In genomic region chr3:32105291-32106131, GRCh38 we compare ENCODE assay signal across 8 cellular contexts. TPM values are rescaled to one million over a fixed set of nuclear protein-coding genes. Genes with fewer than 3 reads are reported as not detected.
A peak's percentile ranks its signal among the peaks of the same experiment; 100 is the strongest.
DNase-seq lines count a peak whose midpoint lies in the region; ATAC-seq and TF ChIP-seq lines count a peak whose summit lies in the region.

No MANE protein-coding gene starts in this region.

- POLR2A ChIA-PET in activated B cell treated with CpG ODN at 0.5 μM for 24 hours (lab: Charles Lee), result interaction anchor here (0.8 to 1.2 kb wide), 2 partner anchors 123 to 573 kb away, joined by 4 to 6 read pairs; partner anchors contain the start of genes STT3B and ZNF860

- TF ChIP-seq EP300 in gastroesophageal sphincter (IDR thresholded peaks at IDR 0.05), result no peak

- peak overlapping the region in 1 of 2 donors; percentile 96 for H3K4me3 ChIP-seq in gastroesophageal sphincter

- intact Hi-C loops in activated B cell treated with CpG ODN at 0.5 μM for 24 hours (cut with micrococcal nuclease), result loop anchor here (1.0 to 10.0 kb wide), 6 partner anchors 9 to 1339 kb away; partner anchors contain the start of genes OSBPL10, STT3B, UBP1 and ZNF860

- peaks cover 18% of the 10 kb centered on the region for H3K9me3 Mint-ChIP-seq in T-helper 1 cell treated with Interleukin-12 subunit alpha and Interleukin-12 subunit beta and Interleukin-4 antibody, amounts not matched to agents 30 μg/mL and 1 μg/mL, for 36 hours
- peaks cover 11% of the 10 kb centered on the region for H3K9me3 Mint-ChIP-seq in activated B cell treated with CpG ODN at 0.5 μM for 24 hours
- H3K9me3 Mint-ChIP-seq in stimulated activated effector memory CD8-positive, alpha-beta T cell treated with anti-CD3 and anti-CD28 coated beads, Interleukin-12 subunit alpha, Interleukin-12 subunit beta, amount 100 ng/mL, for 72 hours, result peaks cover 5% of the 10 kb centered on the region

- TF ChIP-seq CTCF in activated B cell treated with CpG ODN at 0.5 μM for 24 hours (IDR thresholded peaks at IDR 0.05) (no peak), gastroesophageal sphincter (IDR thresholded peaks at IDR 0.05) (no peak)

- no peaks in the 10 kb centered on the region for H3K36me3 ChIP-seq in gastroesophageal sphincter

- peaks cover 23% of the 10 kb centered on the region for H3K4me1 Mint-ChIP-seq in T-helper 1 cell treated with Interleukin-12 subunit alpha and Interleukin-12 subunit beta and Interleukin-4 antibody, amounts not matched to agents 30 μg/mL and 1 μg/mL, for 36 hours (ENCODE audit: low read depth)
- peaks cover 18% of the 10 kb centered on the region for H3K4me1 Mint-ChIP-seq in activated B cell treated with CpG ODN at 0.5 μM for 24 hours
- H3K4me1 Mint-ChIP-seq in stimulated activated effector memory CD8-positive, alpha-beta T cell treated with anti-CD3 and anti-CD28 coated beads, Interleukin-12 subunit alpha, Interleukin-12 subunit beta, amount 100 ng/mL, for 72 hours, result peaks cover 25% of the 10 kb centered on the region

- peak overlapping the region in 3 of 4 donors; percentile 86 to 91 (median 89) for H3K27ac ChIP-seq in gastroesophageal sphincter

- peaks cover 5% of the 10 kb centered on the region for H3K36me3 Mint-ChIP-seq in T-helper 1 cell treated with Interleukin-12 subunit alpha and Interleukin-12 subunit beta and Interleukin-4 antibody, amounts not matched to agents 30 μg/mL and 1 μg/mL, for 36 hours (ENCODE audit: low read depth)
- peaks cover 9% of the 10 kb centered on the region for H3K36me3 Mint-ChIP-seq in activated B cell treated with CpG ODN at 0.5 μM for 24 hours (ENCODE audit: low read depth)
- H3K36me3 Mint-ChIP-seq in stimulated activated effector memory CD8-positive, alpha-beta T cell treated with anti-CD3 and anti-CD28 coated beads, Interleukin-12 subunit alpha, Interleukin-12 subunit beta, amount 100 ng/mL, for 72 hours, result no peaks in the 10 kb centered on the region

- H3K4me1 ChIP-seq in gastroesophageal sphincter, result peaks cover 5 to 42% (median 26%) of the 10 kb centered on the region in 3 donors

- peak overlapping the region; percentile 76 for H3K27ac Mint-ChIP-seq in T-helper 1 cell treated with Interleukin-12 subunit alpha and Interleukin-12 subunit beta and Interleukin-4 antibody, amounts not matched to agents 30 μg/mL and 1 μg/mL, for 36 hours
- H3K27ac Mint-ChIP-seq in activated B cell treated with CpG ODN at 0.5 μM for 24 hours, result peak overlapping the region; percentile 68
- H3K27ac Mint-ChIP-seq in stimulated activated effector memory CD8-positive, alpha-beta T cell treated with anti-CD3 and anti-CD28 coated beads, Interleukin-12 subunit alpha, Interleukin-12 subunit beta, amount 100 ng/mL, for 72 hours, result peak overlapping the region; percentile 92

- no peaks in the 10 kb centered on the region for H3K27me3 Mint-ChIP-seq in T-helper 1 cell treated with Interleukin-12 subunit alpha and Interleukin-12 subunit beta and Interleukin-4 antibody, amounts not matched to agents 30 μg/mL and 1 μg/mL, for 36 hours (ENCODE audit: low read depth)
- H3K27me3 Mint-ChIP-seq in activated B cell treated with CpG ODN at 0.5 μM for 24 hours, result no peaks in the 10 kb centered on the region

- CTCF ChIA-PET in activated B cell treated with CpG ODN at 0.5 μM for 24 hours (lab: Charles Lee), result no interaction called here

- TF ChIP-seq POLR2A in gastroesophageal sphincter (IDR thresholded peaks at IDR 0.05), result no peak

- peak overlapping the region; percentile 93 for H3K4me3 Mint-ChIP-seq in T-helper 1 cell treated with Interleukin-12 subunit alpha and Interleukin-12 subunit beta and Interleukin-4 antibody, amounts not matched to agents 30 μg/mL and 1 μg/mL, for 36 hours
- H3K4me3 Mint-ChIP-seq in activated B cell treated with CpG ODN at 0.5 μM for 24 hours, result peak overlapping the region; percentile 96
- peak overlapping the region; percentile 86 for H3K4me3 Mint-ChIP-seq in stimulated activated effector memory CD8-positive, alpha-beta T cell treated with anti-CD3 and anti-CD28 coated beads, Interleukin-12 subunit alpha, Interleukin-12 subunit beta, amount 100 ng/mL, for 72 hours

- no peaks in the 10 kb centered on the region for H3K27me3 ChIP-seq in gastroesophageal sphincter

- H3K9me3 ChIP-seq in gastroesophageal sphincter, result peaks cover 0 to 13% (median 0%) of the 10 kb centered on the region in 3 donors

- DNase-seq in T-helper 1 cell, result no peak
- no peak for DNase-seq in activated B cell treated with CpG ODN at 0.5 μM for 24 hours
- DNase-seq in stimulated activated effector memory CD8-positive, alpha-beta T cell treated with anti-CD3 and anti-CD28 coated beads, Interleukin-12 subunit alpha, Interleukin-12 subunit beta, amount 100 ng/mL, for 72 hours (ENCODE audit: low spot score in 2 of 2), result no peak
- no peak for DNase-seq in hippocampal formation (lab: John Stamatoyannopoulos, UW)
- no peak for DNase-seq in COR-L47 (lab: John Stamatoyannopoulos, UW)

- WGBS in gastroesophageal sphincter (ENCODE audit: low coverage in 1 of 2), 2 donors, result 94 to 95% methylated on average over 2 to 5 of the region's 7 CpGs

- ATAC-seq in activated B cell treated with CpG ODN at 0.5 μM for 24 hours (ENCODE audit: low read depth) (no peak), gastroesophageal sphincter (no peak), GM21526 (IDR thresholded peaks at IDR 0.05; ENCODE audit: low FRiP score, unreplicated experiment) (no peak)
- ATAC-seq in stimulated activated effector memory CD8-positive, alpha-beta T cell treated with anti-CD3 and anti-CD28 coated beads, Interleukin-12 subunit alpha, Interleukin-12 subunit beta, amount 100 ng/mL, for 72 hours, result peak; percentile 22

RNA-seq across cellular contexts. Expression of gene GPD1L, which starts 0.9 kb away (rescaled TPM):
- total RNA-seq in activated B cell treated with CpG ODN at 0.5 μM for 24 hours (8.2 and 9.6 TPM in 2 replicates), gastroesophageal sphincter (100 to 1,000 TPM in 3 of 4 donors, 10 to 100 TPM in 1; 85.0 to 162 (median 106) TPM)
